ENCODE assay signal across 14 cellular contexts in genomic region chr14:70803321-70804110, GRCh38. TPM values are rescaled to one million over a fixed set of nuclear protein-coding genes. Genes with fewer than 3 reads are reported as not detected.
DNase-seq lines count a peak whose midpoint lies in the region; ATAC-seq and TF ChIP-seq lines count a peak whose summit lies in the region.
"Had no signal": no experiment of that assay in that cellular context is flagged by ENCODE, and none has a peak within 500 bp of the region (broad histone marks: within the 10 kb centered on the region; RNA-seq: fewer than 3 reads in every experiment).

No MANE protein-coding gene starts in this region.

- no peak for TF ChIP-seq CTCF in progenitor cell of endocrine pancreas (IDR thresholded peaks at IDR 0.05; ENCODE audit: unreplicated experiment)

- no peak overlapping the region for H3K4me3 Mint-ChIP-seq in progenitor cell of endocrine pancreas (ENCODE audit: low read depth)
- H3K4me3 Mint-ChIP-seq: activated T-cell treated with anti-CD3 and anti-CD28 coated beads, Interleukin-2, amount 50 U/mL, for 72 hours; WTC11 had no signal

- H3K4me1 ChIP-seq in trophoblast cell (ENCODE audit: control insufficient read depth in 1 of 2, insufficient read depth in 2 of 2, low read length in 2 of 2): peaks cover 8 to 18% of the 10 kb centered on the region in 2 experiments

- no peak overlapping the region for H3K4ac ChIP-seq in trophoblast cell (ENCODE audit: low read depth, low read length)

- H2BK5ac ChIP-seq in trophoblast cell (ENCODE audit: low read depth, low read length, poor library complexity): no peak overlapping the region

- H2BK12ac ChIP-seq in trophoblast cell (ENCODE audit: low read length): no peak overlapping the region

- H2AK5ac ChIP-seq in trophoblast cell (ENCODE audit: low read length): no peak overlapping the region

- H4K12ac ChIP-seq in trophoblast cell (ENCODE audit: low read depth, low read length): no peak overlapping the region

- H3K79me2 ChIP-seq in trophoblast cell (ENCODE audit: control insufficient read depth, insufficient read depth, low read length, poor library complexity): peaks cover 2% of the 10 kb centered on the region

- H3K9me3 ChIP-seq in trophoblast cell (ENCODE audit: insufficient read depth, low read depth, low read length): no peaks in the 10 kb centered on the region

- peak; percentile 66 for ATAC-seq in GM18907 (IDR thresholded peaks at IDR 0.05; ENCODE audit: unreplicated experiment)
- peak; percentile 89 for ATAC-seq in HG02610 (IDR thresholded peaks at IDR 0.05; ENCODE audit: unreplicated experiment)
- peak; percentile 42 for ATAC-seq in HG03469 (IDR thresholded peaks at IDR 0.05; ENCODE audit: unreplicated experiment)
- ATAC-seq: activated T-cell treated with anti-CD3 and anti-CD28 coated beads, Interleukin-2, amount 50 U/mL, for 72 hours; Panc1; WTC11 had no signal

- H3K9me3 Mint-ChIP-seq in progenitor cell of endocrine pancreas (ENCODE audit: low read depth): no peaks in the 10 kb centered on the region
- H3K9me3 Mint-ChIP-seq: activated T-cell treated with anti-CD3 and anti-CD28 coated beads, Interleukin-2, amount 50 U/mL, for 72 hours; WTC11 had no signal

- no peak overlapping the region for H3K4me3 ChIP-seq in trophoblast cell (ENCODE audit: low read depth, low read length)

- no peak overlapping the region for H3K4me2 ChIP-seq in trophoblast cell (ENCODE audit: low read length)

- no peak overlapping the region for H3K23ac ChIP-seq in trophoblast cell (ENCODE audit: low read length)

- H3K27ac ChIP-seq in trophoblast cell (ENCODE audit: low read depth, low read length): no peak overlapping the region

- H2AFZ ChIP-seq in trophoblast cell (ENCODE audit: insufficient read depth, low read length, poor library complexity): no peak overlapping the region

- no peak overlapping the region for H3K14ac ChIP-seq in trophoblast cell (ENCODE audit: low read length)

- peaks cover 5 to 8% of the 10 kb centered on the region in 2 experiments for H3K36me3 ChIP-seq in trophoblast cell (ENCODE audit: control insufficient read depth in 1 of 2, insufficient read depth in 2 of 2, low read length in 2 of 2)

- no peaks in the 10 kb centered on the region for H3K27me3 Mint-ChIP-seq in progenitor cell of endocrine pancreas

- DNase-seq in trophoblast cell (peak; percentile 54 to 65), NK-92 (lab: John Stamatoyannopoulos, UW; ENCODE audit: unreplicated experiment) (no peak), HCEC 1CT (no peak), progenitor cell of endocrine pancreas (ENCODE audit: low spot score, unreplicated experiment) (no peak), NCI-H2196 (lab: John Stamatoyannopoulos, UW; ENCODE audit: unreplicated experiment) (no peak)
- DNase-seq: activated T-cell treated with anti-CD3 and anti-CD28 coated beads, Interleukin-2, amount 50 U/mL, for 72 hours; central memory CD4-positive, alpha-beta T cell; DMS79 treated with DMSO at 0.1 percent for 48 hours; foreskin melanocyte had no signal

- H2BK120ac ChIP-seq in trophoblast cell (ENCODE audit: insufficient read depth, low read length, poor library complexity): no peak overlapping the region

- no peaks in the 10 kb centered on the region for H3K27me3 ChIP-seq in trophoblast cell (ENCODE audit: insufficient read depth, low read length)

- no peak overlapping the region for H3K27ac Mint-ChIP-seq in progenitor cell of endocrine pancreas
- H3K27ac Mint-ChIP-seq: activated T-cell treated with anti-CD3 and anti-CD28 coated beads, Interleukin-2, amount 50 U/mL, for 72 hours; WTC11 had no signal

- no peak overlapping the region for H4K91ac ChIP-seq in trophoblast cell (ENCODE audit: low read depth, low read length)

- H4K8ac ChIP-seq in trophoblast cell (ENCODE audit: low read depth, low read length): no peak overlapping the region

- peaks cover 5% of the 10 kb centered on the region for H3K79me1 ChIP-seq in trophoblast cell (ENCODE audit: low read length)

- no peak overlapping the region for H3K9ac ChIP-seq in trophoblast cell (ENCODE audit: low read length)

- peaks cover 18% of the 10 kb centered on the region for H3K4me1 Mint-ChIP-seq in progenitor cell of endocrine pancreas (ENCODE audit: low read depth)

- peaks cover 14% of the 10 kb centered on the region for H3K36me3 Mint-ChIP-seq in progenitor cell of endocrine pancreas (ENCODE audit: insufficient read depth)

- no CpG with 5 or more reads among the region's 3 CpGs for WGBS in trophoblast cell (ENCODE audit: extremely low coverage, insufficient coverage, insufficient read length)

- H3K18ac ChIP-seq in trophoblast cell (ENCODE audit: low read length): no peak overlapping the region

RNA-seq across cellular contexts. Expression of gene MAP3K9, which starts 5.8 kb away (rescaled TPM):
- polyA plus RNA-seq in trophoblast cell (2013): 6.7 TPM in 2 replicates
- total RNA-seq in progenitor cell of endocrine pancreas: 27.6 and 31.8 TPM in 2 replicates

Comparison
In these comparisons a context has a peak if more than half of its experiments do, and no peak if none do; other contexts are left out.
1. DNase-seq: peak in trophoblast cell (2 of 2); none in NK-92 (single experiment), HCEC 1CT (single experiment), progenitor cell of endocrine pancreas (single experiment) and NCI-H2196 (single experiment).
2. Peak in every context shown above with its lines, with median percentiles within 50 percentile points of each other: ATAC-seq.